Comparison of ENCODE assay signal across 20 cellular contexts in the genomic region with DNA sequence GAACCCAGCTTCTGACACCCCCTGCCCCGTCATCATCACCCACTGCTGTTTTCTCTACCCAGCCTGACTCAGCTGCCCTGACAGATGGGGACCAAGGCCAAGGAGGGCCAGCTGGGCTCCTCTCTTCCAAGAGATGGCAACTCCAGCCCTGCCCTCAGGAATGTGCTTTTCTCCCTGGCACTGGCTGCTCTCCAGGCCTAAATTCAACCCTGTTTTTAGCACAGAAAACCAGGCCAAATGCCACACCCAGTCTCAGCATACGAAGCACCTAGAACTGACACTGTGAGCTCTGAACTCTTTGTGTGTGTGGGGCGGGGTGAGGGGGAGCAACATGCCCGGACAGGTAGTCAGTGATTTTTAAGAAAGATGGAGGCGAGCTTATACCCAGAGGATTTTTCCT. TPM values are rescaled to one million over a fixed set of nuclear protein-coding genes. Genes with fewer than 3 reads are reported as not detected.
DNase-seq lines count a peak whose midpoint lies in the region; ATAC-seq, FAIRE-seq and TF ChIP-seq lines count a peak whose summit lies in the region.
"Had no signal": no experiment of that assay in that cellular context is flagged by ENCODE, and none has a peak within 500 bp of the region (broad histone marks: within the 10 kb centered on the region; RNA-seq: fewer than 3 reads in every experiment).

No MANE protein-coding gene starts in this region.

- no peak overlapping the region for H3K27ac ChIP-seq in astrocyte (ENCODE audit: low read depth, low read length)
- H3K27ac ChIP-seq: SJCRH30, thoracic aorta had no signal

- H3K36me3 ChIP-seq in astrocyte (ENCODE audit: insufficient read depth, low read length) = no peaks in the 10 kb centered on the region
- H3K36me3 ChIP-seq: BE2C, SJCRH30, thoracic aorta had no signal

- TF ChIP-seq CTCF in astrocyte (IDR thresholded peaks at IDR 0.05; ENCODE audit: insufficient read depth, low read depth, low read length) (no peak), type B pancreatic cell (conservative IDR thresholded peaks at IDR 0.05) (no peak)

- no peaks in the 10 kb centered on the region for H3K79me2 ChIP-seq in astrocyte (ENCODE audit: insufficient read depth, low read length)

- DNase-seq in LoVo (ENCODE audit: low spot score) (peak; percentile 61), astrocyte (ENCODE audit: low read depth) (no peak), left cardiac atrium (peak; percentile 38), type B pancreatic cell (ENCODE audit: extremely low spot score, unreplicated experiment) (no peak), left colon (no peak), NCI-H510A treated with DMSO at 0.1 percent for 48 hours (lab: John Stamatoyannopoulos, UW) (no peak), NCI-H2081 treated with DMSO at 0.1 percent for 48 hours (lab: John Stamatoyannopoulos, UW) (no peak)
- DNase-seq: BE2C; effector memory CD8-positive, alpha-beta T cell; Karpas-422; naive B cell; NCI-H510A; SJCRH30 had no signal

- H3K4me1 ChIP-seq in astrocyte (ENCODE audit: insufficient read depth, low read length) = no peaks in the 10 kb centered on the region
- H3K4me1 ChIP-seq: SJCRH30 had no signal

- no peak overlapping the region for H2AFZ ChIP-seq in astrocyte (ENCODE audit: low read depth, low read length)

- peak; percentile 76 for ATAC-seq in left cardiac atrium
- ATAC-seq in left colon = no peak
- ATAC-seq: activated CD4-positive, CD25-positive, alpha-beta regulatory T cell treated with anti-CD3 and anti-CD28 coated beads, Interleukin-2, amount 50 U/mL, for 24 hours; effector memory CD8-positive, alpha-beta T cell; left lobe of liver had no signal

- peaks cover 14% of the 10 kb centered on the region for H3K36me3 Mint-ChIP-seq in astrocyte (ENCODE audit: low read depth, unreplicated experiment)
- H3K36me3 Mint-ChIP-seq in type B pancreatic cell = peaks cover 11% of the 10 kb centered on the region
- H3K36me3 Mint-ChIP-seq: naive B cell had no signal

- H3K27me3 ChIP-seq in astrocyte (ENCODE audit: insufficient read depth, low read length) = peaks cover 28% of the 10 kb centered on the region
- H3K27me3 ChIP-seq: BE2C had no signal

- H3K4me2 ChIP-seq in astrocyte (ENCODE audit: low read length) = no peak overlapping the region

- H3K9me3 ChIP-seq in astrocyte (ENCODE audit: insufficient read depth, low read depth, low read length) = peaks cover 11% of the 10 kb centered on the region
- H3K9me3 ChIP-seq: BE2C, SJCRH30, thoracic aorta had no signal

- H3K4me3 Mint-ChIP-seq in astrocyte (ENCODE audit: unreplicated experiment) (no peak overlapping the region), type B pancreatic cell (no peak overlapping the region)
- H3K4me3 Mint-ChIP-seq: effector memory CD8-positive, alpha-beta T cell; naive B cell; T-helper 2 cell treated with Interferon-gamma antibody and Interleukin-4, amounts not matched to agents 5 μg/mL and 100 μg/mL, for 36 hours had no signal

- H3K9me3 Mint-ChIP-seq in astrocyte (ENCODE audit: unreplicated experiment) (peaks cover 16% of the 10 kb centered on the region), type B pancreatic cell (no peaks in the 10 kb centered on the region)
- H3K9me3 Mint-ChIP-seq: effector memory CD8-positive, alpha-beta T cell; naive B cell; T-helper 2 cell treated with Interferon-gamma antibody and Interleukin-4, amounts not matched to agents 5 μg/mL and 100 μg/mL, for 36 hours had no signal

- intact Hi-C loops in left cardiac atrium (cut with DNase I) (no loop called here), left colon (cut with DNase I, micrococcal nuclease) (no loop called here)

- H3K4me3 ChIP-seq in astrocyte (ENCODE audit: insufficient read depth, low read depth, low read length) = no peak overlapping the region
- H3K4me3 ChIP-seq: SJCRH30, thoracic aorta had no signal

- H3K27ac Mint-ChIP-seq in astrocyte (ENCODE audit: unreplicated experiment) = peak overlapping the region; percentile 18
- peak overlapping the region; percentile 66 for H3K27ac Mint-ChIP-seq in type B pancreatic cell
- H3K27ac Mint-ChIP-seq: effector memory CD8-positive, alpha-beta T cell; naive B cell; T-helper 2 cell treated with Interferon-gamma antibody and Interleukin-4, amounts not matched to agents 5 μg/mL and 100 μg/mL, for 36 hours had no signal

- H3K27me3 Mint-ChIP-seq in astrocyte (ENCODE audit: low read depth, unreplicated experiment) (peaks cover 7% of the 10 kb centered on the region), type B pancreatic cell (peaks cover 16% of the 10 kb centered on the region)

- no peak overlapping the region for H3K9ac ChIP-seq in astrocyte (ENCODE audit: low read length)

- FAIRE-seq in astrocyte (lab: Jason Lieb, UNC) = no peak
- FAIRE-seq: H54 had no signal

- peaks cover 55% of the 10 kb centered on the region for H3K4me1 Mint-ChIP-seq in astrocyte (ENCODE audit: low read depth, unreplicated experiment)
- H3K4me1 Mint-ChIP-seq in type B pancreatic cell (ENCODE audit: unreplicated experiment) = peaks cover 23% of the 10 kb centered on the region
- H3K4me1 Mint-ChIP-seq: naive B cell had no signal

- H4K20me1 ChIP-seq in astrocyte (ENCODE audit: insufficient read depth, low read length) = peaks cover 5% of the 10 kb centered on the region

RNA-seq across cellular contexts. Expression of gene IGFL1, which starts 23.4 kb away (rescaled TPM):
- total RNA-seq in astrocyte (not detected in 2 replicates), left cardiac atrium (not detected), type B pancreatic cell (ENCODE audit: low replicate concordance) (0.56 and 0.76 TPM in 2 replicates), left colon (not detected)
- total RNA-seq: cerebellum, HT-29, left lobe of liver, SJCRH30, thoracic aorta had no signal

RNA-seq across cellular contexts. Expression of gene IGFL2, which starts 58.1 kb away (rescaled TPM):
- total RNA-seq in astrocyte = 9.8 and 11.3 TPM in 2 replicates
- not detected for total RNA-seq in left cardiac atrium
- 104 and 441 TPM in 2 replicates for total RNA-seq in type B pancreatic cell (ENCODE audit: low replicate concordance)
- total RNA-seq in left colon = not detected
- total RNA-seq: left lobe of liver, SJCRH30 had no signal

Comparison
In these comparisons a context has a peak if more than half of its experiments do, and no peak if none do; other contexts are left out.
1. DNase-seq: peak in LoVo (single experiment) and left cardiac atrium (single experiment); none in astrocyte (single experiment), type B pancreatic cell (single experiment), left colon (0 of 2), NCI-H510A treated with DMSO at 0.1 percent for 48 hours (single experiment) and NCI-H2081 treated with DMSO at 0.1 percent for 48 hours (single experiment).